Comparison of ENCODE assay signal across 8 cellular contexts in genomic region chr7:100120518-100121085, GRCh38. TPM values are rescaled to one million over a fixed set of nuclear protein-coding genes. Genes with fewer than 3 reads are reported as not detected.
DNase-seq lines count a peak whose midpoint lies in the region; ATAC-seq and TF ChIP-seq lines count a peak whose summit lies in the region.

No MANE protein-coding gene starts in this region.

- H3K4me3 ChIP-seq in astrocyte of the spinal cord (ENCODE audit: low read depth, low read length): peak overlapping the region; percentile 96
- peak overlapping the region; percentile 80 for H3K4me3 ChIP-seq in lower lobe of right lung
- peak overlapping the region; percentile 46 for H3K4me3 ChIP-seq in urinary bladder (ENCODE audit: low read depth, low read length)

- H3K27me3 Mint-ChIP-seq in activated naive CD4-positive, alpha-beta T cell treated with anti-CD3 and anti-CD28 coated beads, Interleukin-2, amount 10 ng/mL, durations not matched to agents 7 days and 5 days: no peaks in the 10 kb centered on the region

- H3K9me3 Mint-ChIP-seq in activated naive CD4-positive, alpha-beta T cell treated with anti-CD3 and anti-CD28 coated beads, Interleukin-2, amount 10 ng/mL, durations not matched to agents 7 days and 5 days: no peaks in the 10 kb centered on the region

- peak overlapping the region; percentile 95 for H3K27ac Mint-ChIP-seq in activated naive CD4-positive, alpha-beta T cell treated with anti-CD3 and anti-CD28 coated beads, Interleukin-2, amount 10 ng/mL, durations not matched to agents 7 days and 5 days

- H3K4me1 Mint-ChIP-seq in activated naive CD4-positive, alpha-beta T cell treated with anti-CD3 and anti-CD28 coated beads, Interleukin-2, amount 10 ng/mL, durations not matched to agents 7 days and 5 days: peaks cover 53% of the 10 kb centered on the region

- H3K36me3 Mint-ChIP-seq in activated naive CD4-positive, alpha-beta T cell treated with anti-CD3 and anti-CD28 coated beads, Interleukin-2, amount 10 ng/mL, durations not matched to agents 7 days and 5 days: peaks cover 29% of the 10 kb centered on the region

- ATAC-seq in lower lobe of right lung (no peak), HG02884 (IDR thresholded peaks at IDR 0.05; ENCODE audit: unreplicated experiment) (no peak), GM21367 (IDR thresholded peaks at IDR 0.05; ENCODE audit: unreplicated experiment) (no peak)

- TF ChIP-seq CTCF in astrocyte of the spinal cord (IDR thresholded peaks at IDR 0.05; ENCODE audit: low read depth, low read length): no peak
- no peak for TF ChIP-seq CTCF in lower lobe of right lung (IDR thresholded peaks at IDR 0.05)

- H3K4me3 Mint-ChIP-seq in activated naive CD4-positive, alpha-beta T cell treated with anti-CD3 and anti-CD28 coated beads, Interleukin-2, amount 10 ng/mL, durations not matched to agents 7 days and 5 days: peak overlapping the region; percentile 90

- WGBS in urinary bladder: 38% methylated on average over 4 of the region's 4 CpGs

- CTCF ChIA-PET in activated naive CD4-positive, alpha-beta T cell treated with anti-CD3 and anti-CD28 coated beads, Interleukin-2, amount 10 ng/mL, durations not matched to agents 7 days and 5 days (lab: Charles Lee): interaction anchor here (1.0 to 1.3 kb wide), 4 partner anchors 9 to 38 kb away, joined by 3 read pairs; no protein-coding TSS in a partner anchor

- H3K4me1 ChIP-seq in lower lobe of right lung: peaks cover 29% of the 10 kb centered on the region
- H3K4me1 ChIP-seq in urinary bladder (ENCODE audit: insufficient read depth): no peaks in the 10 kb centered on the region

- H3K9me3 ChIP-seq in lower lobe of right lung: no peaks in the 10 kb centered on the region

- DNase-seq in activated naive CD4-positive, alpha-beta T cell treated with anti-CD3 and anti-CD28 coated beads, Interleukin-2, amount 10 ng/mL, durations not matched to agents 7 days and 5 days: no peak
- no peak for DNase-seq in activated naive CD4-positive, alpha-beta T cell treated with Interleukin-2 at 50 U/mL for 16 hours
- DNase-seq in astrocyte of the spinal cord (ENCODE audit: low read depth, low spot score) (no peak), lower lobe of right lung (no peak), mesenteric fat pad (ENCODE audit: low spot score) (no peak)

- intact Hi-C loops in lower lobe of right lung (cut with DNase I): no loop called here

- H3K27me3 ChIP-seq in lower lobe of right lung (ENCODE audit: low read depth): no peaks in the 10 kb centered on the region

- no peaks in the 10 kb centered on the region for H3K36me3 ChIP-seq in lower lobe of right lung
- H3K36me3 ChIP-seq in urinary bladder (ENCODE audit: insufficient read depth): no peaks in the 10 kb centered on the region

- H3K27ac ChIP-seq in lower lobe of right lung: peak overlapping the region; percentile 93
- peak overlapping the region; percentile 40 for H3K27ac ChIP-seq in urinary bladder (ENCODE audit: low read depth)

- in situ Hi-C loops in astrocyte of the spinal cord (cut with HindIII; ENCODE audit: low sequenced_read_pairs): no loop called here

RNA-seq across cellular contexts. Expression of gene CNPY4, which starts 1.2 kb away (rescaled TPM):
- total RNA-seq in lower lobe of right lung (10.5 TPM), urinary bladder (34.5 TPM), mesenteric fat pad (9.2 TPM)
- polyA plus RNA-seq in urinary bladder: 26.1 TPM

RNA-seq across cellular contexts. Expression of gene TAF6, which starts 1.4 kb away (rescaled TPM):
- total RNA-seq in lower lobe of right lung (39.4 TPM), urinary bladder (20.6 TPM), mesenteric fat pad (27.7 TPM)
- polyA plus RNA-seq in urinary bladder: 55.4 TPM

RNA-seq across cellular contexts. Expression of gene MBLAC1, which starts 6.2 kb away (rescaled TPM):
- total RNA-seq in lower lobe of right lung (2.7 TPM), urinary bladder (1.3 TPM), mesenteric fat pad (1.7 TPM)
- 4.7 TPM for polyA plus RNA-seq in urinary bladder

RNA-seq across cellular contexts. Expression of gene AP4M1, which starts 19.2 kb away (rescaled TPM):
- total RNA-seq in lower lobe of right lung (16.5 TPM), urinary bladder (13.9 TPM), mesenteric fat pad (7.5 TPM)
- polyA plus RNA-seq in urinary bladder: 23.9 TPM

RNA-seq across cellular contexts. Expression of gene MCM7, which starts 19.4 kb away (rescaled TPM):
- 48.0 TPM for total RNA-seq in lower lobe of right lung
- 44.6 TPM for total RNA-seq in urinary bladder
- 62.5 TPM for polyA plus RNA-seq in urinary bladder
- total RNA-seq in mesenteric fat pad: 22.7 TPM

Comparison
In these comparisons a context has a peak if more than half of its experiments do, and no peak if none do; other contexts are left out.
1. H3K4me3 ChIP-seq: peak in every context shown above with its lines; median percentile 96 in astrocyte of the spinal cord; 80 in lower lobe of right lung; 46 in urinary bladder.